Comparison of ENCODE assay signal across 13 cellular contexts in the genomic region with DNA sequence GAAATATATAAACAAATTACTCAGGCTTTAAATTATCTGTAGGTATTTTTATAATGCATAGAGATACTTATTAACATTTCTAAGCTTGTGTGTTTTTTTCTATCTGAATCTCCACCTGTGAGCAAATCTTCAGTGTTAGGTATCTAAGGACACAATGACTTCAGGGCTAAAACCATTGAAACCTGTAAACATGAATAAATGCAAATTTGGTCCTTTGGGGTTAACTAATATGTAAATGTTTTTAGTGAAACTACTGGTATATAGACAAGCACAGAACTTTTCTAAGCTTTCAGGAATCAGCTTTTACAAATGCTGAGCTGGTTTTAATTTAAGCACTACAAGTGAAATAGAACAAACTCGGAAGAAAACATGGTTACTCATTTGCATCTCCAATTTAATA.
A peak's percentile ranks its signal among the peaks of the same experiment; 100 is the strongest.
DNase-seq lines count a peak whose midpoint lies in the region; ATAC-seq and TF ChIP-seq lines count a peak whose summit lies in the region.
"Had no signal": no experiment of that assay in that cellular context is flagged by ENCODE, and none has a peak within 500 bp of the region (broad histone marks: within the 10 kb centered on the region; RNA-seq: fewer than 3 reads in every experiment).

No MANE protein-coding gene starts in this region.

- H3K27me3 Mint-ChIP-seq in neural progenitor cell (ENCODE audit: insufficient read depth, low read depth) = no peaks in the 10 kb centered on the region
- peaks cover 5% of the 10 kb centered on the region for H3K27me3 Mint-ChIP-seq in activated CD8-positive, alpha-beta memory T cell treated with anti-CD3 and anti-CD28 coated beads, Interleukin-2, amount 10 ng/mL, durations not matched to agents 7 days and 5 days

- H3K27ac ChIP-seq in heart right ventricle (peak overlapping the region in 1 of 10 donors; percentile 31), neural progenitor cell (no peak overlapping the region), aorta (ENCODE audit: low read depth in 1 of 2, low read length in 2 of 2) (no peak overlapping the region), thyroid gland (no peak overlapping the region)

- H3K9me3 Mint-ChIP-seq in neural progenitor cell = no peaks in the 10 kb centered on the region
- H3K9me3 Mint-ChIP-seq in activated CD8-positive, alpha-beta memory T cell treated with anti-CD3 and anti-CD28 coated beads, Interleukin-2, amount 10 ng/mL, durations not matched to agents 7 days and 5 days (ENCODE audit: low read depth) = no peaks in the 10 kb centered on the region
- H3K9me3 Mint-ChIP-seq: T-helper 1 cell treated with Interleukin-12 subunit alpha and Interleukin-12 subunit beta and Interleukin-4 antibody, amounts not matched to agents 30 μg/mL and 1 μg/mL, for 36 hours had no signal

- in situ Hi-C loops in astrocyte of the spinal cord (cut with HindIII; ENCODE audit: low sequenced_read_pairs) = no loop called here

- no peak for TF ChIP-seq CTCF in heart right ventricle (IDR thresholded peaks at IDR 0.05)
- no peak for TF ChIP-seq CTCF in astrocyte of the spinal cord (IDR thresholded peaks at IDR 0.05; ENCODE audit: low read depth, low read length)
- no peak for TF ChIP-seq CTCF in neural progenitor cell (IDR thresholded peaks at IDR 0.05)
- TF ChIP-seq CTCF in thyroid gland (IDR thresholded peaks at IDR 0.05) = no peak

- CTCF ChIA-PET in activated CD8-positive, alpha-beta memory T cell treated with anti-CD3 and anti-CD28 coated beads, Interleukin-2, amount 10 ng/mL, durations not matched to agents 7 days and 5 days (lab: Charles Lee) = no interaction called here

- H3K4me1 Mint-ChIP-seq in neural progenitor cell = peaks cover 9% of the 10 kb centered on the region
- H3K4me1 Mint-ChIP-seq in activated CD8-positive, alpha-beta memory T cell treated with anti-CD3 and anti-CD28 coated beads, Interleukin-2, amount 10 ng/mL, durations not matched to agents 7 days and 5 days = no peaks in the 10 kb centered on the region

- H3K9me3 ChIP-seq in heart right ventricle = no peaks in the 10 kb centered on the region
- no peaks in the 10 kb centered on the region for H3K9me3 ChIP-seq in neural progenitor cell (ENCODE audit: low read depth)
- no peaks in the 10 kb centered on the region for H3K9me3 ChIP-seq in aorta (ENCODE audit: control insufficient read depth, low read length)
- no peaks in the 10 kb centered on the region for H3K9me3 ChIP-seq in thyroid gland

- ATAC-seq in heart right ventricle (no peak), Right ventricle myocardium superior (ENCODE audit: poor library complexity) (no peak), aorta (ENCODE audit: low FRiP score) (no peak)
- ATAC-seq in activated CD8-positive, alpha-beta memory T cell treated with anti-CD3 and anti-CD28 coated beads, Interleukin-2, amount 10 ng/mL, durations not matched to agents 7 days and 5 days = no peak
- ATAC-seq: activated CD8-positive, alpha-beta T cell treated with anti-CD3 and anti-CD28 coated beads, Interleukin-2, amount 10 ng/mL, durations not matched to agents 7 days and 5 days had no signal

- H3F3A ChIP-seq in neural progenitor cell (ENCODE audit: low read depth) = no peaks in the 10 kb centered on the region

- H3K27ac Mint-ChIP-seq in neural progenitor cell = no peak overlapping the region
- H3K27ac Mint-ChIP-seq in activated CD8-positive, alpha-beta memory T cell treated with anti-CD3 and anti-CD28 coated beads, Interleukin-2, amount 10 ng/mL, durations not matched to agents 7 days and 5 days = no peak overlapping the region
- H3K27ac Mint-ChIP-seq: activated CD8-positive, alpha-beta T cell treated with anti-CD3 and anti-CD28 coated beads, Interleukin-2, amount 10 ng/mL, durations not matched to agents 7 days and 5 days; activated naive CD8-positive, alpha-beta T cell; T-helper 1 cell treated with Interleukin-12 subunit alpha and Interleukin-12 subunit beta and Interleukin-4 antibody, amounts not matched to agents 30 μg/mL and 1 μg/mL, for 36 hours had no signal

- no peak for TF ChIP-seq POLR2A in thyroid gland (IDR thresholded peaks at IDR 0.05)

- H3K9ac ChIP-seq in neural progenitor cell = no peak overlapping the region

- no peaks in the 10 kb centered on the region for H4K20me1 ChIP-seq in neural progenitor cell (ENCODE audit: low read depth)

- no peaks in the 10 kb centered on the region for H3K36me3 Mint-ChIP-seq in neural progenitor cell
- H3K36me3 Mint-ChIP-seq in activated CD8-positive, alpha-beta memory T cell treated with anti-CD3 and anti-CD28 coated beads, Interleukin-2, amount 10 ng/mL, durations not matched to agents 7 days and 5 days = no peaks in the 10 kb centered on the region
- H3K36me3 Mint-ChIP-seq: activated naive CD8-positive, alpha-beta T cell had no signal

- H3K79me2 ChIP-seq in neural progenitor cell (ENCODE audit: low read depth) = no peaks in the 10 kb centered on the region

- WGBS in heart right ventricle, 2 donors = 49 to 58% methylated on average over 1 of the region's 1 CpG
- 29 to 38% methylated on average over 1 of the region's 1 CpG for WGBS in aorta, 2 donors
- WGBS in thyroid gland, 2 donors = 47 to 73% methylated on average over 1 of the region's 1 CpG

- H3K36me3 ChIP-seq in heart right ventricle = no peaks in the 10 kb centered on the region
- no peaks in the 10 kb centered on the region for H3K36me3 ChIP-seq in neural progenitor cell
- no peaks in the 10 kb centered on the region for H3K36me3 ChIP-seq in aorta (ENCODE audit: control insufficient read depth in 1 of 2, insufficient read depth in 2 of 2, low read length in 1 of 2)
- H3K36me3 ChIP-seq in thyroid gland = no peaks in the 10 kb centered on the region

- H3K27me3 ChIP-seq in heart right ventricle = no peaks in the 10 kb centered on the region
- no peaks in the 10 kb centered on the region for H3K27me3 ChIP-seq in neural progenitor cell
- no peaks in the 10 kb centered on the region for H3K27me3 ChIP-seq in aorta (ENCODE audit: control insufficient read depth in 1 of 2, insufficient read depth in 2 of 2, low read length in 1 of 2)
- no peaks in the 10 kb centered on the region for H3K27me3 ChIP-seq in thyroid gland

- DNase-seq in heart right ventricle = no peak
- DNase-seq in Right ventricle myocardium superior = no peak
- no peak for DNase-seq in astrocyte of the spinal cord (ENCODE audit: low read depth, low spot score)
- no peak for DNase-seq in neural progenitor cell (ENCODE audit: low spot score)
- no peak for DNase-seq in aorta
- no peak for DNase-seq in activated CD8-positive, alpha-beta memory T cell treated with anti-CD3 and anti-CD28 coated beads, Interleukin-2, amount 10 ng/mL, durations not matched to agents 7 days and 5 days
- DNase-seq in NCI-H2227 treated with DMSO at 0.1 percent for 48 hours (lab: John Stamatoyannopoulos, UW) = no peak
- no peak for DNase-seq in thyroid gland
- DNase-seq: activated CD8-positive, alpha-beta T cell treated with anti-CD3 and anti-CD28 coated beads, Interleukin-2, amount 10 ng/mL, durations not matched to agents 7 days and 5 days; DMS53; NCI-H1417 treated with DMSO at 0.1 percent for 48 hours had no signal

- peak overlapping the region; percentile 57 for H3K4me2 ChIP-seq in neural progenitor cell

- H3K4me3 Mint-ChIP-seq in neural progenitor cell = peak overlapping the region; percentile 65
- H3K4me3 Mint-ChIP-seq in activated CD8-positive, alpha-beta memory T cell treated with anti-CD3 and anti-CD28 coated beads, Interleukin-2, amount 10 ng/mL, durations not matched to agents 7 days and 5 days = no peak overlapping the region
- H3K4me3 Mint-ChIP-seq: activated CD8-positive, alpha-beta T cell treated with anti-CD3 and anti-CD28 coated beads, Interleukin-2, amount 10 ng/mL, durations not matched to agents 7 days and 5 days; activated naive CD8-positive, alpha-beta T cell; T-helper 1 cell treated with Interleukin-12 subunit alpha and Interleukin-12 subunit beta and Interleukin-4 antibody, amounts not matched to agents 30 μg/mL and 1 μg/mL, for 36 hours had no signal

- H3K4me1 ChIP-seq in heart right ventricle (no peaks in the 10 kb centered on the region), neural progenitor cell (peaks cover 16% of the 10 kb centered on the region), aorta (ENCODE audit: control insufficient read depth in 1 of 2, insufficient read depth in 2 of 2, low read length in 2 of 2) (no peaks in the 10 kb centered on the region), thyroid gland (peaks cover 0 to under 1% of the 10 kb centered on the region in 2 donors)

- H2AFZ ChIP-seq in neural progenitor cell (replicated peaks) = no peak overlapping the region

- H3K4me3 ChIP-seq in heart right ventricle = peak overlapping the region in 8 of 10 donors; percentile 8 to 47 (median 43)
- peak overlapping the region; percentile 9 for H3K4me3 ChIP-seq in astrocyte of the spinal cord (ENCODE audit: low read depth, low read length)
- H3K4me3 ChIP-seq in neural progenitor cell = no peak overlapping the region
- peak overlapping the region; percentile 2 to 54 for H3K4me3 ChIP-seq in aorta (ENCODE audit: low read length in 2 of 2)
- no peak overlapping the region for H3K4me3 ChIP-seq in thyroid gland (replicated peaks in 1 of 3)

- intact Hi-C loops in heart right ventricle (cut with DNase I) = no loop called here
- intact Hi-C loops in Right ventricle myocardium superior (cut with DNase I) = no loop called here
- intact Hi-C loops in aorta (cut with DNase I) = no loop called here
- intact Hi-C loops in thyroid gland (cut with DNase I) = no loop called here

Comparison
In these comparisons a context has a peak if more than half of its experiments do, and no peak if none do; other contexts are left out.
1. H3K4me3 ChIP-seq: peak in heart right ventricle (8 of 10), astrocyte of the spinal cord (single experiment) and aorta (2 of 2); none in neural progenitor cell (single experiment) and thyroid gland (0 of 3).